8 cellular contexts compared by ENCODE assay signal in the genomic region with DNA sequence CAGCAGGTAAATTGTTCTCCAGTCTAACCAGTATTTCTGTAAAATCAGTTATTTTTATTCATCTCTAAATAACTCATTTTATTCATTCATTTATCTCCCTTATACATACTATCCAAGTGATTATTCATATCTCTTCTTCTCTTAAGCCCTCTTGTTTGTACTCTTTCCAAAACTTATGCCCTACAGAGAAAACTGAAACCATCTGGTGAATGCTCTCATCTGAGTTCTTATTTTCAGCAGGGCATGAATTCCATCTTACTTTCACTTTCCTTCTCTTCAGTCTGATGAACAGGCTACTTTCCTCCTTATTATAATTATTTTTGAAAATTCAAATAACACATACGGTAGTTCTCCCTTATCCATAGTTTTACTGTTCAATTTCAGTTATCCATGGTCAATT.
DNase-seq lines count a peak whose midpoint lies in the region; ATAC-seq and TF ChIP-seq lines count a peak whose summit lies in the region.

No MANE protein-coding gene starts in this region.

- H3K4me3 ChIP-seq in AG10803 (ENCODE audit: low read length), result peak overlapping the region; percentile 21

- TF ChIP-seq CTCF in AG10803 (conservative IDR thresholded peaks at IDR 0.05; ENCODE audit: low read length), result no peak

- peak; percentile 52 for DNase-seq in AG10803 (ENCODE audit: low read depth)
- peak; percentile 31 for DNase-seq in LHCN-M2 (ENCODE audit: low read depth)
- peak; percentile 71 for DNase-seq in fibroblast of the conjunctiva (ENCODE audit: low read depth)
- DNase-seq in NCI-H526 (lab: John Stamatoyannopoulos, UW), result no peak
- DNase-seq in DMS53 (lab: John Stamatoyannopoulos, UW), result no peak
- DNase-seq in NCI-H2107 (lab: John Stamatoyannopoulos, UW), result no peak
- DNase-seq in LoVo (ENCODE audit: low spot score), result no peak

- peak; percentile 84 for ATAC-seq in GM19467 (IDR thresholded peaks at IDR 0.05; ENCODE audit: unreplicated experiment)

Comparison
In these comparisons a context has a peak if more than half of its experiments do, and no peak if none do; other contexts are left out.
1. DNase-seq: peak in AG10803 (single experiment), LHCN-M2 (single experiment) and fibroblast of the conjunctiva (single experiment); none in NCI-H526 (0 of 2), DMS53 (single experiment), NCI-H2107 (single experiment) and LoVo (single experiment).